ENCODE assay signal across 1 cellular context in genomic region chr13:76505437-76505836, GRCh38.
TF ChIP-seq lines count a peak whose summit lies in the region.

No MANE protein-coding gene starts in this region.

TF ChIP-seq in K562, 482 proteins besides CTCF, POLR2A, EP300 and RAD21 (continued from another document):
- TF ChIP-seq ZNF655 (CRISPR knock-in tag; IDR thresholded peaks at IDR 0.05): no peak
- no peak for TF ChIP-seq CTCFL (IDR thresholded peaks at IDR 0.05; ENCODE audit: borderline replicate concordance, insufficient read depth, low read depth, low read length, poor library complexity, severe bottlenecking)
- TF ChIP-seq ZNF280B (CRISPR knock-in tag; IDR thresholded peaks at IDR 0.05): no peak
- TF ChIP-seq ZNF316 (IDR thresholded peaks at IDR 0.05): peak; percentile 54
- peak; percentile 13; the same call in 1 of the 2 replicates for TF ChIP-seq C11orf30 (IDR thresholded peaks at IDR 0.05; ENCODE audit: low read depth)
- no peak for TF ChIP-seq THRB (CRISPR knock-in tag; conservative IDR thresholded peaks at IDR 0.05)
- TF ChIP-seq TCF3 (CRISPR knock-in tag; IDR thresholded peaks at IDR 0.05): no peak
- no peak for TF ChIP-seq RUNX1 (IDR thresholded peaks at IDR 0.05; ENCODE audit: low read depth)
- 0 out of 2 replicates have a peak, but pooled peaks have one; percentile 15 for TF ChIP-seq MAFG (tag; conservative IDR thresholded peaks at IDR 0.05)
TF ChIP-seq in K562: peak in this region for 3.
